In the genomic region with DNA sequence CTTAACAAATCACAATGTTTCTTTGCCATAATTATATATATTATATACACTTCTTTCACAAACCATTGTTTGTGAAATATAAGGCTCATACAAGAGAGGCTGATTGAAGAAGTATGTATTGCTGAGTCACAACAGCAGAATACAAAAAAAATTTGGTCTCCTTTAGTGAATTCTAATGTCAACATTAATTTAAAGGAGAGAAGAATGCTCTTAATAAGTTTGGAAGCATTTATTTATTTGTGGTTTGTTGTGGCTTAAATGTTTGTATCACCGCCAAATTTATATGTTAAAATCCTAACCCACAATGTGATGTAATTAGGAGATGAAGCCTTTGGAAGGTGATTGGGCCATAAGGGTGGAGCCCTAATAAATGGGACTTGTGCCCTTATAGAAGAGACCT, we compare ENCODE assay signal across 2 cellular contexts.
TF ChIP-seq lines count a peak whose summit lies in the region.

No MANE protein-coding gene starts in this region.

TF ChIP-seq in endothelial cell of umbilical vein, 7 proteins besides CTCF, POLR2A, EP300 and RAD21:
- TF ChIP-seq JUN (IDR thresholded peaks at IDR 0.05; ENCODE audit: borderline replicate concordance, insufficient read depth, insufficient read length, low read depth) (no peak), POLR2AphosphoS5 (IDR thresholded peaks at IDR 0.05; ENCODE audit: insufficient read depth, low read depth, low read length) (no peak), FOS (IDR thresholded peaks at IDR 0.05; ENCODE audit: borderline replicate concordance, insufficient read depth, low read length) (no peak), GATA2 (IDR thresholded peaks at IDR 0.05; ENCODE audit: insufficient read depth, insufficient read length, low read depth, low read length) (no peak), MYC (IDR thresholded peaks at IDR 0.05; ENCODE audit: low read depth, low read length) (no peak), EZH2 (IDR thresholded peaks at IDR 0.05; ENCODE audit: borderline replicate concordance, low read depth, low read length, severe bottlenecking) (no peak)
- TF ChIP-seq, protein P1, sequence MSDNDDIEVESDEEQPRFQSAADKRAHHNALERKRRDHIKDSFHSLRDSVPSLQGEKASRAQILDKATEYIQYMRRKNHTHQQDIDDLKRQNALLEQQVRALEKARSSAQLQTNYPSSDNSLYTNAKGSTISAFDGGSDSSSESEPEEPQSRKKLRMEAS (IDR thresholded peaks at IDR 0.05; ENCODE audit: insufficient read depth, insufficient read length), result no peak

TF ChIP-seq in GM12891, 5 proteins besides CTCF, POLR2A, EP300 and RAD21:
- TF ChIP-seq SPI1 (IDR thresholded peaks at IDR 0.05; ENCODE audit: low read depth, low read length) (no peak), POU2F2 (IDR thresholded peaks at IDR 0.05; ENCODE audit: low read depth, low read length) (no peak), POLR2AphosphoS5 (IDR thresholded peaks at IDR 0.05; ENCODE audit: low read depth, low read length) (no peak), TAF1 (IDR thresholded peaks at IDR 0.05; ENCODE audit: low read depth, low read length) (no peak), PAX5 (IDR thresholded peaks at IDR 0.05; ENCODE audit: insufficient read depth, low read length, severe bottlenecking) (no peak)
